Comparison of ENCODE assay signal across 1 cellular context in the genomic region with DNA sequence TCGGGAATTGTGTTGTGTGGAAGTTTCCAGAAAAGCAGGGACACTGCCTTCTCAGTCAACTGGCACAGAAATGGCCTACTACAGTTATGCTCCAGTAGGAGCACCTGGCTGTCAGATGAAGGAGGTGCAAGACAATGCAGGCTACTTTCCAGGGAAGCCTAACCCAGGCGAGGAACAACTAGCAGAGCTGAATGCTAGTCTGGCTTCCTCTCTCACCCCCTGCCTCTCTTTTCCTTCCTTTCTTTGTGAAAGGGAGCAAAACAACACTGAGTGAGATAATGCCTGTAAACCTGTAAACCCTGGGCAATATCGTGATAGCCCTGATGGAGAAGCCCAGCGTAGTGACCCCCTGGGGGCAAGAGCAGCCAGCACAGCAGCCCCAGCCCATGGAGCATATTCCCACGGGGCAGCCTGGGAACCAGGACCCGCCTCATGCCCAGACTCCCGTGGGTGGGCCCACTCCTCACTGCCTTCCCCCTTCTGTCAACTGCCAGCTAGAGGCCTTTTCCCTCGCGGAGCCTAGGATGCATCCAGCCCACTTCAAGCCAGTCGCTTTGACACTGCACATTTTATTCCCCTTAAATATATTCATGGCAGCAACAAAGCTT.
TF ChIP-seq lines count a peak whose summit lies in the region.

No MANE protein-coding gene starts in this region.

TF ChIP-seq in H1, 55 proteins besides CTCF, POLR2A, EP300 and RAD21:
- TF ChIP-seq SP1 (IDR thresholded peaks at IDR 0.05; ENCODE audit: low read depth, low read length) (no peak), CEBPB (IDR thresholded peaks at IDR 0.05; ENCODE audit: low read depth, low read length) (no peak), NRF1 (IDR thresholded peaks at IDR 0.05; ENCODE audit: low read depth, low read length) (no peak), RFX5 (IDR thresholded peaks at IDR 0.05; ENCODE audit: borderline replicate concordance, low read depth, low read length) (no peak), ATF2 (IDR thresholded peaks at IDR 0.05; ENCODE audit: low read length) (no peak), KDM5A (IDR thresholded peaks at IDR 0.05; ENCODE audit: low read length) (no peak), CTBP2 (IDR thresholded peaks at IDR 0.05; ENCODE audit: borderline replicate concordance, insufficient read depth, insufficient read length, low read length) (no peak), E2F6 (IDR thresholded peaks at IDR 0.05) (no peak), KDM4A (IDR thresholded peaks at IDR 0.05; ENCODE audit: low read depth, low read length, severe bottlenecking) (no peak), BRCA1 (IDR thresholded peaks at IDR 0.05; ENCODE audit: low read depth, low read length) (no peak), CBX8 (IDR thresholded peaks at IDR 0.05; ENCODE audit: borderline replicate concordance, low read depth, low read length) (no peak), TEAD4 (IDR thresholded peaks at IDR 0.05; ENCODE audit: low read depth, low read length) (no peak), SAP30 (IDR thresholded peaks at IDR 0.05; ENCODE audit: insufficient read depth, insufficient replicate concordance, low read length) (no peak), SIN3A (conservative IDR thresholded peaks at IDR 0.05 in 1 of 2, IDR thresholded peaks at IDR 0.05 in 1 of 2; ENCODE audit: low read depth in 1 of 2, low read length in 2 of 2) (no peak)
